In genomic region chr10:110568055-110568735, GRCh38 we compare ENCODE assay signal across 8 cellular contexts. TPM values are rescaled to one million over a fixed set of nuclear protein-coding genes. Genes with fewer than 3 reads are reported as not detected.
DNase-seq lines count a peak whose midpoint lies in the region; ATAC-seq, FAIRE-seq and TF ChIP-seq lines count a peak whose summit lies in the region.

No MANE protein-coding gene starts in this region.

- peaks cover 54% of the 10 kb centered on the region for H3K79me2 ChIP-seq in PC-9 (ENCODE audit: low read depth)

- H2AFZ ChIP-seq in PC-9, result peak overlapping the region; percentile 88

- H3F3A ChIP-seq in PC-9 (ENCODE audit: insufficient read depth, low read depth), result peaks cover 5% of the 10 kb centered on the region; the same call in 1 of the 2 replicates

- TF ChIP-seq POLR2A in upper lobe of left lung (IDR thresholded peaks at IDR 0.05), result no peak

- no peaks in the 10 kb centered on the region for H4K20me1 ChIP-seq in PC-9 (ENCODE audit: insufficient read depth)

- peak; percentile 56 for DNase-seq in NK-92 treated with Interleukin-12 subunit alpha and Interleukin-12 subunit beta, amount 100 ng/mL, for 24 hours (lab: John Stamatoyannopoulos, UW)
- no peak for DNase-seq in NK-92 (lab: John Stamatoyannopoulos, UW; ENCODE audit: unreplicated experiment)
- DNase-seq in PC-9, result no peak
- DNase-seq in activated naive CD4-positive, alpha-beta T cell (lab: John Stamatoyannopoulos, UW), result peak; percentile 39 to 54 (median 52)
- DNase-seq in Right ventricle myocardium inferior (ENCODE audit: missing footprints), result peak; percentile 76
- DNase-seq in pancreas, result peak in 4 of 6 donors; percentile 42 to 88 (median 71)
- DNase-seq in upper lobe of left lung, result peak; percentile 41 to 92

- intact Hi-C loops in PC-9 (cut with micrococcal nuclease; ENCODE audit: unreplicated experiment), result no loop called here
- intact Hi-C loops in Right ventricle myocardium inferior (cut with DNase I), result loop anchor here (5.0 kb wide), 2 partner anchors 66 to 671 kb away; no protein-coding TSS in a partner anchor
- intact Hi-C loops in pancreas (cut with DNase I), result no loop called here

- no peak for FAIRE-seq in pancreas (lab: Jason Lieb, UNC)

- no TSS peak for BruUV-seq in PC-9 (replicated peaks; lab: Mats Ljungman, UMichigan)

- ATAC-seq in HG02943 (IDR thresholded peaks at IDR 0.05; ENCODE audit: low read depth, unreplicated experiment), result peak; percentile 23
- ATAC-seq in Right ventricle myocardium inferior, result peak; percentile 57
- ATAC-seq in pancreas, result peak; percentile 44 to 73 (median 62)
- ATAC-seq in upper lobe of left lung (ENCODE audit: low FRiP score in 2 of 2), result peak; percentile 67 to 75

- POLR2A ChIA-PET in PC-9 (lab: Charles Lee; ENCODE audit: unreplicated experiment), result no interaction called here

- H3K4me2 ChIP-seq in PC-9, result peak overlapping the region; percentile 79

- H3K4me3 ChIP-seq in PC-9, result peak overlapping the region; percentile 90
- H3K4me3 ChIP-seq in pancreas, result peak overlapping the region; percentile 74 to 99 (median 94)
- H3K4me3 ChIP-seq in upper lobe of left lung, result peak overlapping the region; percentile 66 to 100 (median 87)

- H3K27ac ChIP-seq in PC-9, result peak overlapping the region; percentile 86
- H3K27ac ChIP-seq in pancreas, result peak overlapping the region; percentile 81 to 91 (median 86)
- peak overlapping the region; percentile 88 to 96 (median 90) for H3K27ac ChIP-seq in upper lobe of left lung

- no peaks in the 10 kb centered on the region for H3K27me3 ChIP-seq in PC-9 (ENCODE audit: insufficient read depth, low read depth)
- no peaks in the 10 kb centered on the region for H3K27me3 ChIP-seq in pancreas
- H3K27me3 ChIP-seq in upper lobe of left lung, result no peaks in the 10 kb centered on the region

- no peaks in the 10 kb centered on the region for H3K9me2 ChIP-seq in PC-9 (ENCODE audit: insufficient read depth)

- 0 to 1% methylated on average over 28 to 40 of the region's 40 CpGs for WGBS in pancreas, 2 donors
- 0% methylated on average over 13 to 22 of the region's 40 CpGs for WGBS in upper lobe of left lung, 2 donors

- TF ChIP-seq CTCF in PC-9 (conservative IDR thresholded peaks at IDR 0.05), result no peak
- no peak for TF ChIP-seq CTCF in pancreas (IDR thresholded peaks at IDR 0.05)
- TF ChIP-seq CTCF in upper lobe of left lung (IDR thresholded peaks at IDR 0.05), result no peak

- H3K9me3 ChIP-seq in PC-9 (ENCODE audit: insufficient read depth, low read depth) (no peaks in the 10 kb centered on the region), pancreas (no peaks in the 10 kb centered on the region), upper lobe of left lung (no peaks in the 10 kb centered on the region)

- CTCF ChIA-PET in PC-9 (lab: Charles Lee), result no interaction called here

- H3K4me1 ChIP-seq in PC-9 (replicated peaks; ENCODE audit: insufficient read depth) (peaks cover 7% of the 10 kb centered on the region), pancreas (peaks cover 0 to 17% (median 16%) of the 10 kb centered on the region in 3 donors), upper lobe of left lung (peaks cover 24 to 43% (median 30%) of the 10 kb centered on the region in 4 donors)

- H3K36me3 ChIP-seq in PC-9 (ENCODE audit: low read depth) (no peaks in the 10 kb centered on the region), pancreas (no peaks in the 10 kb centered on the region), upper lobe of left lung (no peaks in the 10 kb centered on the region)

- TF ChIP-seq EP300 in upper lobe of left lung (IDR thresholded peaks at IDR 0.05), result no peak

RNA-seq across cellular contexts. Expression of gene SMC3, which starts 0.7 kb away (rescaled TPM):
- total RNA-seq in PC-9 (2021) (22.1 and 31.2 TPM in 2 replicates), Right ventricle myocardium inferior (23.3 TPM), pancreas (10 to 100 TPM; 14.2 to 22.7 (median 17.7) TPM), upper lobe of left lung (10 to 100 TPM; 13.7 to 45.9 (median 23.0) TPM)
- 10 to 100 TPM in 1 of 2 donors, 1 to 10 TPM in 1; 7.7 to 22.2 TPM for polyA plus RNA-seq in pancreas

Comparison
In these comparisons a context has a peak if more than half of its experiments do, and no peak if none do; other contexts are left out.
1. DNase-seq: peak in NK-92 treated with Interleukin-12 subunit alpha and Interleukin-12 subunit beta, amount 100 ng/mL, for 24 hours (single experiment), activated naive CD4-positive, alpha-beta T cell (4 of 4), Right ventricle myocardium inferior (single experiment), pancreas (4 of 6) and upper lobe of left lung (2 of 2); none in NK-92 (single experiment) and PC-9 (0 of 2).
2. Peak in every context shown above with its lines, with median percentiles within 50 percentile points of each other: ATAC-seq, H3K27ac ChIP-seq and H3K4me3 ChIP-seq.